In genomic region chr11:17515443-17516176, GRCh38 we compare ENCODE assay signal across 30 cellular contexts. TPM values are rescaled to one million over a fixed set of nuclear protein-coding genes. Genes with fewer than 3 reads are reported as not detected.
DNase-seq lines count a peak whose midpoint lies in the region; ATAC-seq, FAIRE-seq and TF ChIP-seq lines count a peak whose summit lies in the region.
"Had no signal": no experiment of that assay in that cellular context is flagged by ENCODE, and none has a peak within 500 bp of the region (broad histone marks: within the 10 kb centered on the region; RNA-seq: fewer than 3 reads in every experiment).

No MANE protein-coding gene starts in this region.

- H3K27ac ChIP-seq in H1 (ENCODE audit: low read depth, low read length): no peak overlapping the region
- H3K27ac ChIP-seq in spleen: peak overlapping the region in 6 of 8 donors; percentile 5 to 66 (median 22)
- no peak overlapping the region for H3K27ac ChIP-seq in CD8-positive, alpha-beta T cell (ENCODE audit: low read depth, low read length)
- H3K27ac ChIP-seq: BLaER1 treated with 17β-estradiol and CSF1 and Interleukin-3, amounts not matched to agents 10 nM and 100 nM; PC-9; SJCRH30 had no signal

- no peaks in the 10 kb centered on the region for H3K79me1 ChIP-seq in H1 (ENCODE audit: low read depth, low read length)

- no peak overlapping the region for H3K4me3 ChIP-seq in BE2C (ENCODE audit: low read depth, low read length)
- no peak overlapping the region for H3K4me3 ChIP-seq in H1 (ENCODE audit: extremely low read depth in 1 of 4, insufficient read depth in 2 of 4, low read depth in 3 of 4, low read length in 4 of 4)
- no peak overlapping the region for H3K4me3 ChIP-seq in spleen
- no peak overlapping the region for H3K4me3 ChIP-seq in CD8-positive, alpha-beta T cell (ENCODE audit: low read depth, low read length)
- H3K4me3 ChIP-seq: BLaER1 treated with 17β-estradiol and CSF1 and Interleukin-3, amounts not matched to agents 10 nM and 100 nM; GM23338; HAP-1; MG63; PC-9; SJCRH30 had no signal

- H2AFZ ChIP-seq in H1 (ENCODE audit: low read length): no peak overlapping the region
- H2AFZ ChIP-seq: GM23338, PC-9 had no signal

- no peaks in the 10 kb centered on the region for H3K27me3 ChIP-seq in BE2C
- no peaks in the 10 kb centered on the region for H3K27me3 ChIP-seq in H1 (replicated peaks in 1 of 4; ENCODE audit: control insufficient read depth in 3 of 4, extremely low read depth in 1 of 4, insufficient read depth in 3 of 4, low read length in 3 of 4)
- H3K27me3 ChIP-seq in spleen (replicated peaks in 1 of 7): peaks cover 0 to 14% (median 0%) of the 10 kb centered on the region in 7 donors
- H3K27me3 ChIP-seq in CD8-positive, alpha-beta T cell (ENCODE audit: insufficient read depth, low read length): no peaks in the 10 kb centered on the region
- H3K27me3 ChIP-seq: BLaER1 treated with 17β-estradiol and CSF1 and Interleukin-3, amounts not matched to agents 10 nM and 100 nM; MG63; SJCRH30 had no signal

- DNase-seq in BE2C (peak; percentile 20), H1 (ENCODE audit: low read depth in 1 of 2, low spot score in 2 of 2) (no peak), spleen (no peak)
- DNase-seq in stimulated activated CD4-positive, alpha-beta T cell treated with anti-CD3 and anti-CD28 coated beads, Interleukin-15, amount 100 ng/mL, for 24 hours: no peak
- DNase-seq in CD8-positive, alpha-beta T cell: no peak
- DNase-seq: CD4-positive, alpha-beta T cell; COR-L47; DMS53; HFFc6; IMR-90; KG1; MG63; NCI-H2029; NCI-H345; NCI-H510A treated with DMSO at 0.1 percent for 48 hours; NCI-H748 treated with DMSO at 0.1 percent for 48 hours; PC-9; SJCRH30 had no signal

- no peak overlapping the region for H3K23ac ChIP-seq in H1 (ENCODE audit: insufficient read length)

- TF ChIP-seq RAD21 in H1 (IDR thresholded peaks at IDR 0.05 in 1 of 2, conservative IDR thresholded peaks at IDR 0.05 in 1 of 2; ENCODE audit: low read depth in 2 of 2, low read length in 2 of 2): no peak

- H3K36me3 ChIP-seq in BE2C (no peaks in the 10 kb centered on the region), H1 (ENCODE audit: control insufficient read depth in 2 of 4, insufficient read depth in 4 of 4, low read length in 3 of 4) (no peaks in the 10 kb centered on the region), spleen (no peaks in the 10 kb centered on the region)
- H3K36me3 ChIP-seq in CD8-positive, alpha-beta T cell (ENCODE audit: insufficient read depth, low read length): no peaks in the 10 kb centered on the region
- H3K36me3 ChIP-seq: BLaER1 treated with 17β-estradiol and CSF1 and Interleukin-3, amounts not matched to agents 10 nM and 100 nM; HAP-1; MG63; SJCRH30 had no signal

- TF ChIP-seq POLR2A in H1 (IDR thresholded peaks at IDR 0.05; ENCODE audit: control extremely low read depth in 1 of 2, low read depth in 2 of 2, low read length in 2 of 2): no peak
- no peak for TF ChIP-seq POLR2A in spleen (IDR thresholded peaks at IDR 0.05)

- WGBS in H1 (ENCODE audit: extremely low coverage in 1 of 2, insufficient coverage in 1 of 2, insufficient read length in 1 of 2, insufficient replicate concordance in 2 of 2, low coverage in 1 of 2, low lambda C conversion rate in 2 of 2, missing lambda C conversion rate in 1 of 2), 2 experiments: 86% methylated on average over 5 of the region's 5 CpGs; no CpG with 5 or more reads in 1 of the 2 experiments
- WGBS in spleen, 5 donors: 48 to 74% (median 63%) methylated on average over 5 of the region's 5 CpGs

- no peak for TF ChIP-seq EP300 in H1 (IDR thresholded peaks at IDR 0.05; ENCODE audit: borderline replicate concordance in 1 of 2, low read depth in 2 of 2, low read length in 2 of 2)

- no peak overlapping the region for H4K8ac ChIP-seq in H1 (ENCODE audit: extremely low read depth, insufficient read depth, low read length)

- FAIRE-seq in H1 (lab: Jason Lieb, UNC): no peak
- FAIRE-seq: GM18507 had no signal

- intact Hi-C loops in spleen (cut with DNase I; ENCODE audit: low total_unique reads): no loop called here
- intact Hi-C loops in CD8-positive, alpha-beta T cell (cut with DNase I, micrococcal nuclease): no loop called here

- peaks cover 9% of the 10 kb centered on the region for H3K27me3 Mint-ChIP-seq in CD8-positive, alpha-beta T cell (ENCODE audit: low read depth)

- no peaks in the 10 kb centered on the region for H3K36me3 Mint-ChIP-seq in CD8-positive, alpha-beta T cell

- POLR2A ChIA-PET in H1 (lab: Charles Lee; ENCODE audit: partially characterized antibody): no interaction called here
- POLR2A ChIA-PET in CD8-positive, alpha-beta T cell (lab: Charles Lee): no interaction called here

- no peaks in the 10 kb centered on the region for H3K9me3 ChIP-seq in BE2C
- H3K9me3 ChIP-seq in H1 (ENCODE audit: insufficient read depth in 2 of 2, low read depth in 1 of 2, low read length in 1 of 2): no peaks in the 10 kb centered on the region
- no peaks in the 10 kb centered on the region for H3K9me3 ChIP-seq in spleen
- H3K9me3 ChIP-seq in CD8-positive, alpha-beta T cell (ENCODE audit: low read length): no peaks in the 10 kb centered on the region
- H3K9me3 ChIP-seq: BLaER1 treated with 17β-estradiol and CSF1 and Interleukin-3, amounts not matched to agents 10 nM and 100 nM; HAP-1; MG63; SJCRH30 had no signal

- no peaks in the 10 kb centered on the region for H3K79me2 ChIP-seq in H1 (ENCODE audit: control insufficient read depth in 1 of 2, insufficient read depth in 2 of 2, low read length in 2 of 2)

- H3K27ac Mint-ChIP-seq in CD8-positive, alpha-beta T cell: no peak overlapping the region
- H3K27ac Mint-ChIP-seq: CD4-positive, alpha-beta T cell; GM23338; HFFc6 had no signal

- no peaks in the 10 kb centered on the region for H4K20me1 ChIP-seq in H1 (replicated peaks in 1 of 2; ENCODE audit: control insufficient read depth in 1 of 2, insufficient read depth in 2 of 2, low read length in 2 of 2)
- H4K20me1 ChIP-seq: BLaER1 treated with 17β-estradiol and CSF1 and Interleukin-3, amounts not matched to agents 10 nM and 100 nM had no signal

- H2BK20ac ChIP-seq in H1 (ENCODE audit: low read length): no peak overlapping the region

- H4K5ac ChIP-seq in H1 (ENCODE audit: insufficient read length, low read depth, low read length): no peak overlapping the region

- H3K14ac ChIP-seq in H1 (ENCODE audit: insufficient read length): no peak overlapping the region

- peak overlapping the region; percentile 49 for H3K4ac ChIP-seq in H1 (replicated peaks; ENCODE audit: insufficient read length, low read depth, low read length)

- no peak overlapping the region for H2BK5ac ChIP-seq in H1 (ENCODE audit: low read depth, low read length)

- H3K9ac ChIP-seq in H1 (replicated peaks in 1 of 4; ENCODE audit: extremely low read depth in 1 of 4, low read depth in 3 of 4, low read length in 3 of 4): no peak overlapping the region
- H3K9ac ChIP-seq: BLaER1 treated with 17β-estradiol and CSF1 and Interleukin-3, amounts not matched to agents 10 nM and 100 nM had no signal

- CTCF ChIA-PET in H1 (lab: Charles Lee; ENCODE audit: partially characterized antibody): interaction anchor here (1.1 to 44.8 kb wide), 6 partner anchors 3 to 215 kb away, joined by 3 to 1414 read pairs (median 252); partner anchors contain the start of gene KCNJ11
- CTCF ChIA-PET in CD8-positive, alpha-beta T cell (lab: Charles Lee): interaction anchor here (1.0 to 4.5 kb wide), 2 partner anchors 11 to 13 kb away, joined by 8 to 26 read pairs; no protein-coding TSS in a partner anchor

- H4K91ac ChIP-seq in H1 (replicated peaks; ENCODE audit: insufficient read length, low read length): peak overlapping the region; percentile 23

- no peak overlapping the region for H2BK120ac ChIP-seq in H1 (replicated peaks; ENCODE audit: low read depth, low read length)

- no peak overlapping the region for H3K4me2 ChIP-seq in H1 (ENCODE audit: insufficient read depth in 1 of 2, low read depth in 2 of 2, low read length in 2 of 2)
- H3K4me2 ChIP-seq: BLaER1 treated with 17β-estradiol and CSF1 and Interleukin-3, amounts not matched to agents 10 nM and 100 nM; GM23338; PC-9 had no signal

- no peak overlapping the region for H2BK15ac ChIP-seq in H1 (ENCODE audit: low read length)

- H2AK5ac ChIP-seq in H1 (ENCODE audit: low read depth, low read length): no peak overlapping the region

- no peaks in the 10 kb centered on the region for H3K4me1 Mint-ChIP-seq in CD8-positive, alpha-beta T cell (ENCODE audit: low read depth)

- no peak overlapping the region for H3K18ac ChIP-seq in H1 (ENCODE audit: extremely low read depth, low read length)

- H3K4me1 ChIP-seq in BE2C (no peaks in the 10 kb centered on the region), H1 (replicated peaks in 1 of 4; ENCODE audit: control insufficient read depth in 3 of 4, insufficient read depth in 4 of 4, low read length in 3 of 4) (peaks cover 0 to 6% (median 3%) of the 10 kb centered on the region in 4 experiments; a peak in 6 of 7 replicates), spleen (peaks cover 0 to 12% (median 0%) of the 10 kb centered on the region in 6 donors)
- H3K4me1 ChIP-seq in CD8-positive, alpha-beta T cell (ENCODE audit: insufficient read depth, low read length): no peaks in the 10 kb centered on the region
- H3K4me1 ChIP-seq: BLaER1 treated with 17β-estradiol and CSF1 and Interleukin-3, amounts not matched to agents 10 nM and 100 nM; HAP-1 had no signal

- H2BK12ac ChIP-seq in H1 (ENCODE audit: low read depth, low read length): no peak overlapping the region; the same call in 1 of the 2 replicates

- no peak overlapping the region for H3K4me3 Mint-ChIP-seq in CD8-positive, alpha-beta T cell
- H3K4me3 Mint-ChIP-seq: CD4-positive, alpha-beta T cell; GM23338; HFFc6 had no signal

- TF ChIP-seq CTCF in BE2C (IDR thresholded peaks at IDR 0.05; ENCODE audit: low read depth, low read length): no peak
- no peak for TF ChIP-seq CTCF in H1 (IDR thresholded peaks at IDR 0.05; ENCODE audit: control extremely low read depth in 1 of 3, insufficient read depth in 1 of 3, low read depth in 1 of 3, low read length in 3 of 3)
- no peak for TF ChIP-seq CTCF in spleen (IDR thresholded peaks at IDR 0.05 in 8 of 11, conservative IDR thresholded peaks at IDR 0.05 in 3 of 11)
- TF ChIP-seq CTCF in CD8-positive, alpha-beta T cell (IDR thresholded peaks at IDR 0.05): no peak

- H3K56ac ChIP-seq in H1 (replicated peaks; ENCODE audit: insufficient read length, low read depth, low read length): no peak overlapping the region

- H3K9me3 Mint-ChIP-seq in CD8-positive, alpha-beta T cell: no peaks in the 10 kb centered on the region
- H3K9me3 Mint-ChIP-seq: CD4-positive, alpha-beta T cell; GM23338; HFFc6 had no signal

- peak; percentile 51; the same call in 2 of the 3 replicates for ATAC-seq in SK-N-SH treated with all-trans-retinoic acid at 6 μM for 48 hours
- ATAC-seq in GM19397 (IDR thresholded peaks at IDR 0.05; ENCODE audit: unreplicated experiment): no peak
- ATAC-seq in CD8-positive, alpha-beta T cell: no peak
- ATAC-seq: GM23338, Right ventricle myocardium inferior had no signal

- H3K23me2 ChIP-seq in H1 (ENCODE audit: low read depth, low read length): no peaks in the 10 kb centered on the region

RNA-seq across cellular contexts. Expression of gene USH1C, which starts 28.6 kb away (rescaled TPM):
- not detected for polyA plus RNA-seq in BE2C (2012; ENCODE audit: insufficient read depth, insufficient read length, low read depth)
- 1.3 and 2.4 TPM in 2 replicates for total RNA-seq in H1 (2021; fragmentation: NEBNext Ultra II Directional; extraction: Animal tissue kit (Norgen Biotek cat#: 25700))
- polyA plus RNA-seq in H1 (2011; rRNA removed) (1.6 and 2.3 TPM in 2 replicates), spleen (under 1 TPM in 1 of 3 donors, not detected in 2; 0.12 TPM)
- 2.9 TPM for polyA plus RNA-seq in H1 (2011; cell fraction: cytosol; rRNA removed)
- 15.5 TPM for polyA plus RNA-seq in H1 (2011; cell fraction: nucleus; rRNA removed)
- polyA plus RNA-seq in H1 (2012, experiment 1 of 2): 1.5 to 2.9 TPM (median 1.9 TPM) in 4 replicates
- polyA plus RNA-seq in H1 (2012, experiment 2 of 2): 0.94 TPM
- 1.5 TPM for polyA plus RNA-seq in H1 (2013, experiment 1 of 2)
- polyA plus RNA-seq in H1 (2013, experiment 2 of 2): 1.7 TPM
- polyA minus RNA-seq in H1 (2011; rRNA and poly(A)+ RNA removed): 1.3 and 2.8 TPM in 2 replicates
- polyA minus RNA-seq in H1 (2011; cell fraction: cytosol; rRNA and poly(A)+ RNA removed): 1.3 TPM
- polyA minus RNA-seq in H1 (2011; cell fraction: nucleus; rRNA and poly(A)+ RNA removed): 3.7 TPM
- total RNA-seq in spleen: not detected
- not detected for total RNA-seq in CD8-positive, alpha-beta T cell
- total RNA-seq: A172; CD4-positive, alpha-beta T cell; Daoy; G401; HFFc6; IMR-90; PC-9; Right ventricle myocardium inferior; RPMI7951 had no signal
- polyA plus RNA-seq: AG04450, IMR-90 had no signal

RNA-seq across cellular contexts. Expression of gene OTOG, which starts 31.4 kb away (rescaled TPM):
- polyA plus RNA-seq in BE2C (2012; ENCODE audit: insufficient read depth, insufficient read length, low read depth): not detected
- total RNA-seq in H1 (2021; fragmentation: NEBNext Ultra II Directional; extraction: Animal tissue kit (Norgen Biotek cat#: 25700)): 1.5 and 2.4 TPM in 2 replicates
- polyA plus RNA-seq in H1 (2011; rRNA removed) (0.41 and 0.88 TPM in 2 replicates), spleen (not detected)
- polyA plus RNA-seq in H1 (2011; cell fraction: cytosol; rRNA removed): 0.49 TPM
- 5.5 TPM for polyA plus RNA-seq in H1 (2011; cell fraction: nucleus; rRNA removed)
- 0.26 to 1.3 TPM (median 0.73 TPM) in 4 replicates for polyA plus RNA-seq in H1 (2012, experiment 1 of 2)
- polyA plus RNA-seq in H1 (2012, experiment 2 of 2): 0.08 TPM
- polyA plus RNA-seq in H1 (2013, experiment 1 of 2): 0.83 TPM
- 1.4 TPM for polyA plus RNA-seq in H1 (2013, experiment 2 of 2)
- polyA minus RNA-seq in H1 (2011; rRNA and poly(A)+ RNA removed): 4.6 and 4.9 TPM in 2 replicates
- polyA minus RNA-seq in H1 (2011; cell fraction: cytosol; rRNA and poly(A)+ RNA removed): 1.3 TPM
- polyA minus RNA-seq in H1 (2011; cell fraction: nucleus; rRNA and poly(A)+ RNA removed): 11.7 TPM
- total RNA-seq in spleen: not detected
- total RNA-seq in CD8-positive, alpha-beta T cell: not detected
- total RNA-seq: A172; CD4-positive, alpha-beta T cell; Daoy; G401; HFFc6; IMR-90; PC-9; Right ventricle myocardium inferior; RPMI7951 had no signal
- polyA plus RNA-seq: AG04450, IMR-90 had no signal

RNA-seq across cellular contexts. Expression of gene ABCC8, which starts 39.0 kb away (rescaled TPM):
- polyA plus RNA-seq in BE2C (2012; ENCODE audit: insufficient read depth, insufficient read length, low read depth): 6.1 TPM
- 2.6 and 3.7 TPM in 2 replicates for total RNA-seq in H1 (2021; fragmentation: NEBNext Ultra II Directional; extraction: Animal tissue kit (Norgen Biotek cat#: 25700))
- polyA plus RNA-seq in H1 (2011; rRNA removed) (4.9 and 7.1 TPM in 2 replicates), spleen (under 1 TPM; 0.42 to 0.61 (median 0.44) TPM)
- polyA plus RNA-seq in H1 (2011; cell fraction: cytosol; rRNA removed): 4.3 TPM
- polyA plus RNA-seq in H1 (2011; cell fraction: nucleus; rRNA removed): 30.9 TPM
- polyA plus RNA-seq in H1 (2012, experiment 1 of 2): 3.7 to 4.4 TPM (median 4.0 TPM) in 4 replicates
- polyA plus RNA-seq in H1 (2012, experiment 2 of 2): 1.0 TPM
- polyA plus RNA-seq in H1 (2013, experiment 1 of 2): 1.2 TPM
- 1.2 TPM for polyA plus RNA-seq in H1 (2013, experiment 2 of 2)
- 10.8 and 11.7 TPM in 2 replicates for polyA minus RNA-seq in H1 (2011; rRNA and poly(A)+ RNA removed)
- polyA minus RNA-seq in H1 (2011; cell fraction: cytosol; rRNA and poly(A)+ RNA removed): 2.1 TPM
- 20.1 TPM for polyA minus RNA-seq in H1 (2011; cell fraction: nucleus; rRNA and poly(A)+ RNA removed)
- 1 to 10 TPM in 1 of 7 donors, under 1 TPM in 4, not detected in 2; 0.26 to 1.3 (median 0.52) TPM for total RNA-seq in spleen
- not detected for total RNA-seq in CD8-positive, alpha-beta T cell
- total RNA-seq: A172; CD4-positive, alpha-beta T cell; Daoy; HFFc6; IMR-90; PC-9; RPMI7951; SJCRH30 had no signal
- polyA plus RNA-seq: AG04450, IMR-90 had no signal

Comparison
In these comparisons a context has a peak if more than half of its experiments do, and no peak if none do; other contexts are left out.
1. H3K27ac ChIP-seq: peak in spleen (6 of 8); none in H1 (single experiment) and CD8-positive, alpha-beta T cell (single experiment).